9 cellular contexts compared by ENCODE assay signal in the genomic region with DNA sequence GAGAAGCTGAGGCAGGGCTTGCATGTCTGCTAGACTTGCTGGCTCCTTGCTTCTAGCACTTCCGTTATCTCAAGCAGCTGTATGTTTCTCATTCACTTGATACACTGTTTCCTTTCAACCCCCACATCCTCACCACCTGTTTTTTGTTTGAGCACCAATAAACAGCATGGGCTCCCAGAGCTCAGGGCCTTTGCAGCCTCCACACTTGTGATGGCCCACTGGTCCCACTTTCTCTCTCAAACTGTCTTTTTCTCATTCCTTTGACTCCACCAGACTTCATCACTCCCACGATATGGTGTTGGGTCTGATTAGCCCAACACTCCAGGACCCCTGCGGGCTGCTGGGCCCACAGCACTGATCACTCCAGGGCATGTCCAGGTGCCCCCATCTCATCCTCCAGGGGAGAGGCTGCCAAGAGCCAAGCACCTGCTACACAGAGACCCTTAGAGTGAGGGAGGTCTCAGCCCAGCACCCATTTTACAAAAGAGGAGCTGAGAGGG. TPM values are rescaled to one million over a fixed set of nuclear protein-coding genes. Genes with fewer than 3 reads are reported as not detected.
DNase-seq lines count a peak whose midpoint lies in the region; ATAC-seq lines count a peak whose summit lies in the region.
"Not testable (repeated sequence)": the region's sequence is repeated elsewhere in the genome, so short reads cannot be mapped to it uniquely, and the experiment has no call there.
"Had no signal": no experiment of that assay in that cellular context is flagged by ENCODE, and none has a peak within 500 bp of the region (broad histone marks: within the 10 kb centered on the region; RNA-seq: fewer than 3 reads in every experiment).

No MANE protein-coding gene starts in this region.

- not testable (repeated sequence) for H3K4me3 Mint-ChIP-seq in T-helper 2 cell treated with Interferon-gamma antibody and Interleukin-4, amounts not matched to agents 5 μg/mL and 100 μg/mL, for 36 hours; activated naive CD8-positive, alpha-beta T cell treated with anti-CD3 and anti-CD28 coated beads, Interleukin-2, amount 50 U/mL, for 24 hours
- peak overlapping the region in 1 of 8 donors; percentile 83 for H3K4me3 Mint-ChIP-seq in naive B cell
- H3K4me3 Mint-ChIP-seq in stimulated activated memory B cell treated with anti-CD40 and anti-IgM and Interleukin-4, amounts not matched to agents 10 μg/mL and 1 μg/mL and 100 μg/mL, for 72 hours = peak overlapping the region; percentile 17

- not testable (repeated sequence) for H3K27me3 Mint-ChIP-seq in T-helper 2 cell treated with Interferon-gamma antibody and Interleukin-4, amounts not matched to agents 5 μg/mL and 100 μg/mL, for 36 hours (ENCODE audit: low read depth); activated naive CD8-positive, alpha-beta T cell treated with anti-CD3 and anti-CD28 coated beads, Interleukin-2, amount 50 U/mL, for 24 hours; naive B cell; stimulated activated memory B cell treated with anti-CD40 and anti-IgM and Interleukin-4, amounts not matched to agents 10 μg/mL and 1 μg/mL and 100 μg/mL, for 72 hours

- not testable (repeated sequence) for H3K36me3 ChIP-seq in KOPT-K1 (ENCODE audit: insufficient read depth, low read length)

- peak overlapping the region; percentile 7; the same call in 1 of the 2 replicates for H3K4me3 ChIP-seq in GM08714 (ENCODE audit: low read length)

- peak overlapping the region; percentile 95 for H3K27ac ChIP-seq in KOPT-K1 (ENCODE audit: low read depth, low read length, poor library complexity, severe bottlenecking)

- peak; percentile 38 for DNase-seq in T-helper 2 cell treated with Interferon-gamma antibody and Interleukin-4, amounts not matched to agents 5 μg/mL and 100 μg/mL, for 36 hours (ENCODE audit: low spot score)
- peak; percentile 70 for DNase-seq in activated CD8-positive, alpha-beta memory T cell treated with anti-CD3 and anti-CD28 coated beads for 24 hours
- peak; percentile 44 for DNase-seq in activated naive CD8-positive, alpha-beta T cell treated with anti-CD3 and anti-CD28 coated beads, Interleukin-2, amount 50 U/mL, for 24 hours
- peak; percentile 33 for DNase-seq in naive B cell

- ATAC-seq in activated naive CD8-positive, alpha-beta T cell treated with anti-CD3 and anti-CD28 coated beads, Interleukin-2, amount 50 U/mL, for 24 hours; naive B cell (ENCODE audit: low read depth in 2 of 2); stimulated activated memory B cell treated with anti-CD40 and anti-IgM and Interleukin-4, amounts not matched to agents 10 μg/mL and 1 μg/mL and 100 μg/mL, for 72 hours: not testable (repeated sequence)

- not testable (repeated sequence) for H3K36me3 Mint-ChIP-seq in T-helper 2 cell treated with Interferon-gamma antibody and Interleukin-4, amounts not matched to agents 5 μg/mL and 100 μg/mL, for 36 hours (ENCODE audit: low read depth); activated naive CD8-positive, alpha-beta T cell treated with anti-CD3 and anti-CD28 coated beads, Interleukin-2, amount 50 U/mL, for 24 hours (ENCODE audit: low read depth); naive B cell; stimulated activated memory B cell treated with anti-CD40 and anti-IgM and Interleukin-4, amounts not matched to agents 10 μg/mL and 1 μg/mL and 100 μg/mL, for 72 hours

- not testable (repeated sequence) for H3K27ac Mint-ChIP-seq in T-helper 2 cell treated with Interferon-gamma antibody and Interleukin-4, amounts not matched to agents 5 μg/mL and 100 μg/mL, for 36 hours; activated naive CD8-positive, alpha-beta T cell treated with anti-CD3 and anti-CD28 coated beads, Interleukin-2, amount 50 U/mL, for 24 hours; stimulated activated memory B cell treated with anti-CD40 and anti-IgM and Interleukin-4, amounts not matched to agents 10 μg/mL and 1 μg/mL and 100 μg/mL, for 72 hours
- H3K27ac Mint-ChIP-seq in naive B cell = peak overlapping the region in 4 of 6 donors; percentile 46 to 93 (median 88)

- not testable (repeated sequence) for H3K9me3 ChIP-seq in KOPT-K1 (ENCODE audit: insufficient read depth, low read length, poor library complexity, severe bottlenecking)

- peaks cover 26% of the 10 kb centered on the region for H3K4me1 Mint-ChIP-seq in T-helper 2 cell treated with Interferon-gamma antibody and Interleukin-4, amounts not matched to agents 5 μg/mL and 100 μg/mL, for 36 hours (ENCODE audit: low read depth)
- peaks cover 26% of the 10 kb centered on the region for H3K4me1 Mint-ChIP-seq in activated naive CD8-positive, alpha-beta T cell treated with anti-CD3 and anti-CD28 coated beads, Interleukin-2, amount 50 U/mL, for 24 hours
- peaks cover 21 to 46% (median 24%) of the 10 kb centered on the region in 3 donors for H3K4me1 Mint-ChIP-seq in naive B cell
- H3K4me1 Mint-ChIP-seq in stimulated activated memory B cell treated with anti-CD40 and anti-IgM and Interleukin-4, amounts not matched to agents 10 μg/mL and 1 μg/mL and 100 μg/mL, for 72 hours = peaks cover 24% of the 10 kb centered on the region

- H3K9me3 Mint-ChIP-seq in T-helper 2 cell treated with Interferon-gamma antibody and Interleukin-4, amounts not matched to agents 5 μg/mL and 100 μg/mL, for 36 hours; activated naive CD8-positive, alpha-beta T cell treated with anti-CD3 and anti-CD28 coated beads, Interleukin-2, amount 50 U/mL, for 24 hours; naive B cell; stimulated activated memory B cell treated with anti-CD40 and anti-IgM and Interleukin-4, amounts not matched to agents 10 μg/mL and 1 μg/mL and 100 μg/mL, for 72 hours: not testable (repeated sequence)

RNA-seq across cellular contexts. Expression of a gene that starts 17.2 kb away (rescaled TPM):
- polyA plus RNA-seq in naive B cell (ENCODE audit: low read depth in 6 of 6) = not detected
- polyA plus RNA-seq: aorta, smooth muscle cell had no signal
